In the genomic region with DNA sequence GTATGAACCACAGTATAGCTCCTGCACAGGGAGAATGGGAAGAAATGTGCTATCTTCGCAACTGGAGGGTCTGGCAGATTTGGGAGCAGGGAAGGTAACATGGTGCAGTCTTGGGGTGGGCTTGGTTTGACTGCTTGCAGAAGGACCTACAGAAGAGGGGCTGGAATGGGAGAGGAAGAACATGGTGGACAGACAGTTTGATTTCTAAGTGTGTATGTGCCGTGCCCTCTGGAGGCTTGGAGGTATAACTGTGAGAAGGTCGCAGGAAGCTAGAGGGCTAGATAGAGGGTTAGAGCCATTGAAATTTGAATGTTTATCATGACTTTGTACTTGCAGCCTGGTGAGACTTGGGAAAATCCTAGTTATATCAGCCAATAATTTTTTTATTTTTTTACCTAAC, we compare ENCODE assay signal across 18 cellular contexts.
DNase-seq lines count a peak whose midpoint lies in the region; ATAC-seq, FAIRE-seq and TF ChIP-seq lines count a peak whose summit lies in the region.
"Had no signal": no experiment of that assay in that cellular context is flagged by ENCODE, and none has a peak within 500 bp of the region (broad histone marks: within the 10 kb centered on the region; RNA-seq: fewer than 3 reads in every experiment).

No MANE protein-coding gene starts in this region.

- DNase-seq in NCI-H146 (lab: John Stamatoyannopoulos, UW), result peak; percentile 35
- DNase-seq in keratinocyte (ENCODE audit: low read depth, low spot score), result no peak
- no peak for DNase-seq in GM12891 (ENCODE audit: insufficient read length, low spot score)
- DNase-seq in glomerular visceral epithelial cell (ENCODE audit: extremely low spot score), result no peak
- DNase-seq: CD4-positive, alpha-beta T cell; MG63; NCI-H1930; NK-92 treated with Interleukin-12 subunit alpha and Interleukin-12 subunit beta, amount 100 ng/mL, for 24 hours had no signal

- H3K4me1 ChIP-seq in OCI-LY3 (ENCODE audit: low read length), result peaks cover 6% of the 10 kb centered on the region; the same call in 1 of the 2 replicates
- H3K4me1 ChIP-seq in keratinocyte (ENCODE audit: control insufficient read depth, extremely low read depth, insufficient read depth, low read length), result no peaks in the 10 kb centered on the region
- no peaks in the 10 kb centered on the region for H3K4me1 ChIP-seq in thymus (ENCODE audit: control insufficient read depth, insufficient read depth, low read length)
- H3K4me1 ChIP-seq in gastroesophageal sphincter, result no peaks in the 10 kb centered on the region

- H3K4me3 ChIP-seq in OCI-LY3 (ENCODE audit: low read length), result peak overlapping the region; percentile 21; the same call in 1 of the 2 replicates
- no peak overlapping the region for H3K4me3 ChIP-seq in keratinocyte (ENCODE audit: control insufficient read depth in 2 of 3, extremely low read depth in 1 of 3, insufficient read depth in 2 of 3, low read depth in 1 of 3, low read length in 3 of 3)
- no peak overlapping the region for H3K4me3 ChIP-seq in thymus (ENCODE audit: low read length)
- H3K4me3 ChIP-seq in gastroesophageal sphincter, result no peak overlapping the region
- H3K4me3 ChIP-seq: BLaER1, MG63, SJSA1 had no signal

- H3K79me2 ChIP-seq in OCI-LY3 (ENCODE audit: low read length) (no peaks in the 10 kb centered on the region), keratinocyte (ENCODE audit: control insufficient read depth, insufficient read depth, low read length) (no peaks in the 10 kb centered on the region)

- ATAC-seq in gastroesophageal sphincter, result no peak
- ATAC-seq: Right ventricle myocardium inferior had no signal

- peak overlapping the region; percentile 26; the same call in 1 of the 2 replicates for H3K4me2 ChIP-seq in OCI-LY3 (ENCODE audit: low read length)
- no peak overlapping the region for H3K4me2 ChIP-seq in keratinocyte (ENCODE audit: control insufficient read depth, extremely low read depth, insufficient read depth, low read depth, low read length)
- H3K4me2 ChIP-seq: BLaER1 had no signal

- TF ChIP-seq EP300 in gastroesophageal sphincter (IDR thresholded peaks at IDR 0.05), result no peak

- no peaks in the 10 kb centered on the region for H3K9me3 ChIP-seq in OCI-LY3 (ENCODE audit: insufficient read depth, low read length)
- no peaks in the 10 kb centered on the region for H3K9me3 ChIP-seq in keratinocyte (ENCODE audit: control insufficient read depth, low read depth, low read length)
- no peaks in the 10 kb centered on the region for H3K9me3 ChIP-seq in thymus (ENCODE audit: control insufficient read depth)
- H3K9me3 ChIP-seq in gastroesophageal sphincter, result no peaks in the 10 kb centered on the region
- H3K9me3 ChIP-seq: BLaER1, MG63, SJSA1 had no signal

- dilution Hi-C loops in keratinocyte (cut with MboI; ENCODE audit: extremely low pct_ligation_motif_present, low sequenced_read_pairs), result no loop called here

- no peaks in the 10 kb centered on the region for H3K9me1 ChIP-seq in keratinocyte (ENCODE audit: control insufficient read depth, extremely low read depth, insufficient read depth, low read length)

- WGBS in thymus, result 95% methylated on average over 3 of the region's 3 CpGs
- WGBS in gastroesophageal sphincter (ENCODE audit: low coverage in 1 of 2), 2 donors, result 89 to 97% methylated on average over 3 of the region's 3 CpGs

- H3K36me3 ChIP-seq in OCI-LY3 (replicated peaks; ENCODE audit: low read depth, low read length) (no peaks in the 10 kb centered on the region), keratinocyte (ENCODE audit: control insufficient read depth in 2 of 2, extremely low read depth in 1 of 2, insufficient read depth in 2 of 2, low read length in 2 of 2) (no peaks in the 10 kb centered on the region), thymus (ENCODE audit: control insufficient read depth, insufficient read depth) (no peaks in the 10 kb centered on the region), gastroesophageal sphincter (no peaks in the 10 kb centered on the region)
- H3K36me3 ChIP-seq: BLaER1, MG63, SJSA1 had no signal

- TF ChIP-seq CTCF in OCI-LY3 (IDR thresholded peaks at IDR 0.05; ENCODE audit: low read depth, low read length), result 0 out of 2 replicates have a peak, but pooled peaks have one; percentile 6
- TF ChIP-seq CTCF in keratinocyte (optimal IDR thresholded peaks at IDR 0.05 in 1 of 3, IDR thresholded peaks at IDR 0.05 in 1 of 3, conservative IDR thresholded peaks at IDR 0.05 in 1 of 3; ENCODE audit: extremely low read depth in 1 of 3, insufficient read depth in 2 of 3, low read length in 3 of 3), result no peak
- no peak for TF ChIP-seq CTCF in gastroesophageal sphincter (IDR thresholded peaks at IDR 0.05)

- H3K9ac ChIP-seq in OCI-LY3 (ENCODE audit: low read length) (no peak overlapping the region), keratinocyte (ENCODE audit: control insufficient read depth, extremely low read depth, insufficient read depth, low read length) (no peak overlapping the region)
- H3K9ac ChIP-seq: BLaER1 had no signal

- H3K27me3 ChIP-seq in OCI-LY3 (ENCODE audit: low read depth, low read length), result no peaks in the 10 kb centered on the region
- no peaks in the 10 kb centered on the region for H3K27me3 ChIP-seq in keratinocyte (ENCODE audit: control insufficient read depth, extremely low read depth, insufficient read depth, low read length)
- H3K27me3 ChIP-seq in thymus (ENCODE audit: control insufficient read depth, insufficient read depth), result no peaks in the 10 kb centered on the region
- no peaks in the 10 kb centered on the region for H3K27me3 ChIP-seq in gastroesophageal sphincter
- H3K27me3 ChIP-seq: BLaER1, MG63, SJSA1 had no signal

- no peak for TF ChIP-seq POLR2A in gastroesophageal sphincter (IDR thresholded peaks at IDR 0.05)
- TF ChIP-seq POLR2A in GM12891 (IDR thresholded peaks at IDR 0.05; ENCODE audit: low read depth, low read length), result no peak

- H2AFZ ChIP-seq in OCI-LY3 (ENCODE audit: low read depth, low read length) (no peak overlapping the region), keratinocyte (ENCODE audit: control insufficient read depth, low read length) (peak overlapping the region; percentile 87)

- H4K20me1 ChIP-seq in OCI-LY3 (ENCODE audit: insufficient read depth, low read length) (no peaks in the 10 kb centered on the region), keratinocyte (ENCODE audit: control insufficient read depth, extremely low read depth, insufficient read depth, low read length) (no peaks in the 10 kb centered on the region)
- H4K20me1 ChIP-seq: BLaER1 had no signal

- FAIRE-seq in keratinocyte (lab: Jason Lieb, UNC) (no peak), GM12891 (lab: Jason Lieb, UNC) (no peak)
- FAIRE-seq: G401.6, GM18507, H54, RCC 7860 had no signal

- H3K27ac ChIP-seq in OCI-LY3 (ENCODE audit: low read length) (no peak overlapping the region), keratinocyte (ENCODE audit: control insufficient read depth, insufficient read depth, low read length) (no peak overlapping the region), thymus (ENCODE audit: low read depth) (peak overlapping the region; percentile 4), gastroesophageal sphincter (no peak overlapping the region)
- H3K27ac ChIP-seq: BLaER1, SJSA1 had no signal

TF ChIP-seq in GM12891, 5 proteins besides CTCF, POLR2A, EP300 and RAD21:
- no peak for TF ChIP-seq TAF1 (IDR thresholded peaks at IDR 0.05; ENCODE audit: low read depth, low read length)
- TF ChIP-seq POLR2AphosphoS5 (IDR thresholded peaks at IDR 0.05; ENCODE audit: low read depth, low read length), result no peak
